ENCODE assay signal across 11 cellular contexts in genomic region chr1:165633624-165634023, GRCh38. TPM values are rescaled to one million over a fixed set of nuclear protein-coding genes. Genes with fewer than 3 reads are reported as not detected.
A peak's percentile ranks its signal among the peaks of the same experiment; 100 is the strongest.
DNase-seq lines count a peak whose midpoint lies in the region; ATAC-seq, FAIRE-seq and TF ChIP-seq lines count a peak whose summit lies in the region.
"Had no signal": no experiment of that assay in that cellular context is flagged by ENCODE, and none has a peak within 500 bp of the region (broad histone marks: within the 10 kb centered on the region; RNA-seq: fewer than 3 reads in every experiment).

No MANE protein-coding gene starts in this region.

- no peaks in the 10 kb centered on the region for H3K27me3 Mint-ChIP-seq in activated CD4-positive, alpha-beta memory T cell treated with anti-CD3 and anti-CD28 coated beads for 36 hours
- H3K27me3 Mint-ChIP-seq in activated CD4-positive, alpha-beta memory T cell treated with anti-CD3 and anti-CD28 coated beads, Interleukin-2, amount 10 ng/mL, durations not matched to agents 7 days and 5 days = peaks cover 6% of the 10 kb centered on the region
- peaks cover 0 to 6% (median 1%) of the 10 kb centered on the region in 3 donors for H3K27me3 Mint-ChIP-seq in immature natural killer cell (ENCODE audit: low read depth in 3 of 3)

- H3K9me3 Mint-ChIP-seq in activated CD4-positive, alpha-beta memory T cell treated with anti-CD3 and anti-CD28 coated beads for 36 hours = no peaks in the 10 kb centered on the region
- H3K9me3 Mint-ChIP-seq in activated CD4-positive, alpha-beta memory T cell treated with anti-CD3 and anti-CD28 coated beads, Interleukin-2, amount 10 ng/mL, durations not matched to agents 7 days and 5 days = no peaks in the 10 kb centered on the region
- H3K9me3 Mint-ChIP-seq in immature natural killer cell = no peaks in the 10 kb centered on the region

- no peaks in the 10 kb centered on the region for H3K9me1 ChIP-seq in endothelial cell of umbilical vein (replicated peaks; ENCODE audit: control insufficient read depth, extremely low read depth, insufficient read depth, low read length)

- H3K4me1 Mint-ChIP-seq in activated CD4-positive, alpha-beta memory T cell treated with anti-CD3 and anti-CD28 coated beads for 36 hours (ENCODE audit: low read depth) = peaks cover 30% of the 10 kb centered on the region
- peaks cover 18% of the 10 kb centered on the region for H3K4me1 Mint-ChIP-seq in activated CD4-positive, alpha-beta memory T cell treated with anti-CD3 and anti-CD28 coated beads, Interleukin-2, amount 10 ng/mL, durations not matched to agents 7 days and 5 days
- peaks cover 4 to 14% of the 10 kb centered on the region in 2 donors for H3K4me1 Mint-ChIP-seq in immature natural killer cell

- H2AFZ ChIP-seq in endothelial cell of umbilical vein (ENCODE audit: low read depth, low read length) = no peak overlapping the region

- no peak overlapping the region for H3K27ac Mint-ChIP-seq in activated CD4-positive, alpha-beta memory T cell treated with anti-CD3 and anti-CD28 coated beads for 36 hours
- H3K27ac Mint-ChIP-seq in activated CD4-positive, alpha-beta memory T cell treated with anti-CD3 and anti-CD28 coated beads, Interleukin-2, amount 10 ng/mL, durations not matched to agents 7 days and 5 days = no peak overlapping the region
- no peak overlapping the region for H3K27ac Mint-ChIP-seq in immature natural killer cell

- H3K4me3 Mint-ChIP-seq in activated CD4-positive, alpha-beta memory T cell treated with anti-CD3 and anti-CD28 coated beads for 36 hours = no peak overlapping the region
- no peak overlapping the region for H3K4me3 Mint-ChIP-seq in activated CD4-positive, alpha-beta memory T cell treated with anti-CD3 and anti-CD28 coated beads, Interleukin-2, amount 10 ng/mL, durations not matched to agents 7 days and 5 days
- H3K4me3 Mint-ChIP-seq in immature natural killer cell = no peak overlapping the region

- POLR2A ChIA-PET in activated CD4-positive, alpha-beta memory T cell treated with anti-CD3 and anti-CD28 coated beads for 36 hours (lab: Charles Lee) = no interaction called here
- POLR2A ChIA-PET in activated CD4-positive, alpha-beta memory T cell treated with anti-CD3 and anti-CD28 coated beads, Interleukin-2, amount 10 ng/mL, durations not matched to agents 7 days and 5 days (lab: Charles Lee) = no interaction called here
- POLR2A ChIA-PET in endothelial cell of umbilical vein (lab: Charles Lee) = no interaction called here

- no peaks in the 10 kb centered on the region for H3K36me3 ChIP-seq in endothelial cell of umbilical vein (ENCODE audit: control insufficient read depth in 2 of 2, extremely low read depth in 1 of 2, insufficient read depth in 2 of 2, low read length in 2 of 2)
- H3K36me3 ChIP-seq in skeletal muscle tissue (ENCODE audit: control insufficient read depth in 3 of 3, insufficient read depth in 3 of 3, low read length in 3 of 3) = no peaks in the 10 kb centered on the region

- dilution Hi-C loops in endothelial cell of umbilical vein (cut with MboI; ENCODE audit: extremely low pct_ligation_motif_present, low sequenced_read_pairs) = no loop called here

- H3K4me2 ChIP-seq in endothelial cell of umbilical vein (ENCODE audit: insufficient read depth, low read length) = no peak overlapping the region

- no TSS peak for BruUV-seq in endothelial cell of umbilical vein (replicated peaks; lab: Mats Ljungman, UMichigan)

- CTCF ChIA-PET in activated CD4-positive, alpha-beta memory T cell treated with anti-CD3 and anti-CD28 coated beads for 36 hours (lab: Charles Lee) = interaction anchor here (2.1 kb wide), 1 partner anchor 64 kb away, joined by 8 read pairs; the partner anchor contains the start of gene ALDH9A1
- CTCF ChIA-PET in activated CD4-positive, alpha-beta memory T cell treated with anti-CD3 and anti-CD28 coated beads, Interleukin-2, amount 10 ng/mL, durations not matched to agents 7 days and 5 days (lab: Charles Lee) = interaction anchor here (0.7 to 2.2 kb wide), 4 partner anchors 12 to 273 kb away, joined by 3 to 7 read pairs (median 4); partner anchors contain the start of gene ALDH9A1
- CTCF ChIA-PET in endothelial cell of umbilical vein (lab: Charles Lee) = interaction anchor here (0.7 to 1.2 kb wide), 4 partner anchors 14 to 288 kb away, joined by 3 to 4 read pairs (median 3); partner anchors contain the start of gene ALDH9A1

- TF ChIP-seq POLR2A in NB4 (IDR thresholded peaks at IDR 0.05; ENCODE audit: extremely low read depth, insufficient read length) (no peak), endothelial cell of umbilical vein (IDR thresholded peaks at IDR 0.05; ENCODE audit: low read depth, low read length) (no peak)

- TF ChIP-seq CTCF in NB4 (IDR thresholded peaks at IDR 0.05; ENCODE audit: low read depth, low read length) (no peak), endothelial cell of umbilical vein (IDR thresholded peaks at IDR 0.05; ENCODE audit: extremely low read depth in 1 of 2, insufficient read depth in 1 of 2, low read depth in 1 of 2, low read length in 2 of 2) (no peak)

- H3K9ac ChIP-seq in endothelial cell of umbilical vein (replicated peaks; ENCODE audit: extremely low read depth, insufficient read depth, low read length) (no peak overlapping the region), skeletal muscle tissue (ENCODE audit: low read depth in 1 of 3, low read length in 3 of 3) (peak overlapping the region in 2 of 3 donors; percentile 94 to 97)

- H3K27me3 ChIP-seq in endothelial cell of umbilical vein (ENCODE audit: control insufficient read depth in 2 of 2, insufficient read depth in 2 of 2, low read length in 2 of 2) (peaks cover 3 to 9% of the 10 kb centered on the region in 2 experiments), skeletal muscle tissue (ENCODE audit: control insufficient read depth in 3 of 3, insufficient read depth in 3 of 3, low read length in 3 of 3) (no peaks in the 10 kb centered on the region)
- H3K27me3 ChIP-seq: sigmoid colon had no signal

- intact Hi-C loops in activated CD4-positive, alpha-beta memory T cell treated with anti-CD3 and anti-CD28 coated beads for 36 hours (cut with micrococcal nuclease) = loop anchor here (2.0 kb wide), 1 partner anchor 447 kb away; no protein-coding TSS in a partner anchor
- intact Hi-C loops in endothelial cell of umbilical vein (cut with micrococcal nuclease) = no loop called here

- peak; percentile 16 for DNase-seq in activated CD4-positive, alpha-beta memory T cell treated with anti-CD3 and anti-CD28 coated beads for 36 hours
- DNase-seq in activated CD4-positive, alpha-beta memory T cell treated with anti-CD3 and anti-CD28 coated beads, Interleukin-2, amount 10 ng/mL, durations not matched to agents 7 days and 5 days = no peak
- DNase-seq in NB4 (ENCODE audit: low read depth) = peak; percentile 16
- peak; percentile 5 for DNase-seq in endothelial cell of umbilical vein (ENCODE audit: low read depth, low spot score)
- no peak for DNase-seq in immature natural killer cell
- no peak for DNase-seq in UCSD-AML1 (lab: John Stamatoyannopoulos, UW; ENCODE audit: unreplicated experiment)
- DNase-seq: NCI-H2081 treated with DMSO at 0.1 percent for 48 hours, sigmoid colon had no signal

- H3K4me1 ChIP-seq in endothelial cell of umbilical vein (ENCODE audit: control insufficient read depth, extremely low read depth, insufficient read depth, low read length) (peaks cover 23% of the 10 kb centered on the region), skeletal muscle tissue (ENCODE audit: control insufficient read depth in 3 of 3, insufficient read depth in 3 of 3, low read length in 3 of 3) (peaks cover 34 to 55% (median 35%) of the 10 kb centered on the region in 3 donors)

- peaks cover 7% of the 10 kb centered on the region for H3K36me3 Mint-ChIP-seq in activated CD4-positive, alpha-beta memory T cell treated with anti-CD3 and anti-CD28 coated beads for 36 hours
- H3K36me3 Mint-ChIP-seq in activated CD4-positive, alpha-beta memory T cell treated with anti-CD3 and anti-CD28 coated beads, Interleukin-2, amount 10 ng/mL, durations not matched to agents 7 days and 5 days (ENCODE audit: low read depth) = peaks cover 13% of the 10 kb centered on the region
- peaks cover 0 to 15% (median 10%) of the 10 kb centered on the region in 3 donors for H3K36me3 Mint-ChIP-seq in immature natural killer cell

- no peak overlapping the region for H3K27ac ChIP-seq in endothelial cell of umbilical vein (ENCODE audit: insufficient read depth, low read depth, low read length)
- H3K27ac ChIP-seq in skeletal muscle tissue (ENCODE audit: low read depth, low read length) = peak overlapping the region; percentile 29

- FAIRE-seq in endothelial cell of umbilical vein (lab: Jason Lieb, UNC) = no peak
- FAIRE-seq: keratinocyte had no signal

- ATAC-seq in esophagus mucosa = no peak

- no peaks in the 10 kb centered on the region for H3K9me3 ChIP-seq in endothelial cell of umbilical vein (replicated peaks; ENCODE audit: control insufficient read depth, insufficient read depth, low read length)
- no peaks in the 10 kb centered on the region for H3K9me3 ChIP-seq in skeletal muscle tissue (ENCODE audit: control insufficient read depth in 3 of 3, low read length in 3 of 3)
- H3K9me3 ChIP-seq: sigmoid colon had no signal

- no peak overlapping the region for H3K4me3 ChIP-seq in NB4 (ENCODE audit: low read depth, low read length)
- H3K4me3 ChIP-seq in endothelial cell of umbilical vein (replicated peaks in 1 of 3; ENCODE audit: insufficient read depth in 1 of 3, low read depth in 1 of 3, low read length in 3 of 3) = no peak overlapping the region
- peak overlapping the region in 2 of 3 donors; percentile 33 to 51 for H3K4me3 ChIP-seq in skeletal muscle tissue (ENCODE audit: low read length in 3 of 3)

- no peaks in the 10 kb centered on the region for H4K20me1 ChIP-seq in endothelial cell of umbilical vein (replicated peaks; ENCODE audit: control insufficient read depth, extremely low read depth, insufficient read depth, low read length)

- H3K79me2 ChIP-seq in endothelial cell of umbilical vein (ENCODE audit: control insufficient read depth, insufficient read depth, low read length) = peaks cover 28% of the 10 kb centered on the region

RNA-seq across cellular contexts. Expression of gene MGST3, which starts 2.6 kb away (rescaled TPM):
- total RNA-seq in activated CD4-positive, alpha-beta memory T cell treated with anti-CD3 and anti-CD28 coated beads for 36 hours = 10 to 100 TPM; 53.3 to 56.6 TPM
- total RNA-seq in activated CD4-positive, alpha-beta memory T cell treated with anti-CD3 and anti-CD28 coated beads, Interleukin-2, amount 10 ng/mL, durations not matched to agents 7 days and 5 days = 10 to 100 TPM; 63.4 to 70.3 TPM
- total RNA-seq in endothelial cell of umbilical vein = 164 and 196 TPM in 2 replicates
- polyA plus RNA-seq in endothelial cell of umbilical vein = 280 and 288 TPM in 2 replicates
- 215 and 224 TPM in 2 replicates for polyA plus RNA-seq in endothelial cell of umbilical vein (2011; cell fraction: cytosol; rRNA removed)
- polyA plus RNA-seq in endothelial cell of umbilical vein (2011; cell fraction: nucleus; rRNA removed) = 97.5 and 118 TPM in 2 replicates
- polyA plus RNA-seq in endothelial cell of umbilical vein (2012) = 177 and 191 TPM in 2 replicates
- polyA minus RNA-seq in endothelial cell of umbilical vein = 108 and 135 TPM in 2 replicates
- 50.9 TPM for polyA minus RNA-seq in endothelial cell of umbilical vein (2011; cell fraction: cytosol; rRNA and poly(A)+ RNA removed)
- polyA minus RNA-seq in endothelial cell of umbilical vein (2011; cell fraction: nucleus; rRNA and poly(A)+ RNA removed) = 29.8 and 38.1 TPM in 2 replicates
- 170 TPM for total RNA-seq in skeletal muscle tissue
- 58.9 TPM for total RNA-seq in esophagus mucosa
- polyA plus RNA-seq in immature natural killer cell = 100 to 1,000 TPM in 2 of 3 donors, 10 to 100 TPM in 1; 81.6 to 149 (median 104) TPM

Comparison
In these comparisons a context has a peak if more than half of its experiments do, and no peak if none do; other contexts are left out.
1. DNase-seq: peak in activated CD4-positive, alpha-beta memory T cell treated with anti-CD3 and anti-CD28 coated beads for 36 hours (single experiment), NB4 (single experiment) and endothelial cell of umbilical vein (single experiment); none in activated CD4-positive, alpha-beta memory T cell treated with anti-CD3 and anti-CD28 coated beads, Interleukin-2, amount 10 ng/mL, durations not matched to agents 7 days and 5 days (single experiment), immature natural killer cell (0 of 3) and UCSD-AML1 (single experiment).
2. H3K4me3 ChIP-seq: peak in skeletal muscle tissue (2 of 3); none in NB4 (single experiment) and endothelial cell of umbilical vein (0 of 3).